ENCODE assay signal across 1 cellular context in the genomic region with DNA sequence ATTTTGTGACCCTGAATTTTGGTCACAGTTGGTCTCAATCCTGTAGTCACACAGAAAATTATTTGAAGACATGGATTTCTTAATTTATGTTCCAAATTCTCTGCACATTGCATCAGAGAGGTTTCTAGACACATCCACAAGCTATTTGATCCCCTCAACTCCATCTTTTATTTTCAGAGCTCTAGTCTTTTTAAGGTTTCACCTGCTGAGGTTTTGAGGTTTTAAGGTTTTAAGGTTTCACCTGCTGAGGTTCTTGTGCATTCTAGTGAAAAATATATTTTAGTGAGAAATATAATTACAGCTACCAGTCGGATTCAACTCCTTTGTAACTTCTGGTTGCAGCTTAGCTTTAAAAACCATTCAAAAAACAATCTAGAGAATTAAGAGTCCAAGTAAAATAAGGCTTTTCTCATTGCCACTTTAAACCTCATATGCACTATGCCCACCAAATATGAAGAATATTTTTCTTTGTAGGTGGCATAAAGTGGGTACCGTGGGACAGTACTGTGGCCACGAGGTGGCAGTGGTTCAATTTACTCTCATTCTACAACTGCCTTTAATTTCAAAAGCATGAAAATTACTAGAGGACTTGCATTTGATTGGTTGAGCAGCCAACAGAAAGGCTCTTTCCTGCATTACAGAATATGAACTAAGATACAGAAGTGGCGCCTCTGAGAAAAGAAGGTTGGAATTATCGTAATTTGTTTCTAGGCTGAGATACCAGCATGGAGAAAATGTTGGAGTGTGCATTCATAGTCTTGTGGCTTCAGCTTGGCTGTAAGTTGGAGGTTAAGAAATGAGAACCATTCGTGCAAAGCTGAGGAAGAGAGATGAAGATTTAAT.
TF ChIP-seq lines count a peak whose summit lies in the region.

No MANE protein-coding gene starts in this region.

TF ChIP-seq in HCT116, 20 proteins besides CTCF, POLR2A, EP300 and RAD21 (continued from another document):
- TF ChIP-seq, protein P1, sequence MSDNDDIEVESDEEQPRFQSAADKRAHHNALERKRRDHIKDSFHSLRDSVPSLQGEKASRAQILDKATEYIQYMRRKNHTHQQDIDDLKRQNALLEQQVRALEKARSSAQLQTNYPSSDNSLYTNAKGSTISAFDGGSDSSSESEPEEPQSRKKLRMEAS (IDR thresholded peaks at IDR 0.05) = no peak
- TF ChIP-seq YY1 (IDR thresholded peaks at IDR 0.05; ENCODE audit: extremely low read depth, insufficient replicate concordance, low read depth, low read length) = no peak
- TF ChIP-seq JUND (IDR thresholded peaks at IDR 0.05) = no peak
- no peak for TF ChIP-seq SRF (IDR thresholded peaks at IDR 0.05; ENCODE audit: low read depth)
- no peak for TF ChIP-seq FOSL1 (IDR thresholded peaks at IDR 0.05; ENCODE audit: low read depth)
- no peak for TF ChIP-seq SIN3A (IDR thresholded peaks at IDR 0.05; ENCODE audit: low read depth)
- TF ChIP-seq, protein P2, sequence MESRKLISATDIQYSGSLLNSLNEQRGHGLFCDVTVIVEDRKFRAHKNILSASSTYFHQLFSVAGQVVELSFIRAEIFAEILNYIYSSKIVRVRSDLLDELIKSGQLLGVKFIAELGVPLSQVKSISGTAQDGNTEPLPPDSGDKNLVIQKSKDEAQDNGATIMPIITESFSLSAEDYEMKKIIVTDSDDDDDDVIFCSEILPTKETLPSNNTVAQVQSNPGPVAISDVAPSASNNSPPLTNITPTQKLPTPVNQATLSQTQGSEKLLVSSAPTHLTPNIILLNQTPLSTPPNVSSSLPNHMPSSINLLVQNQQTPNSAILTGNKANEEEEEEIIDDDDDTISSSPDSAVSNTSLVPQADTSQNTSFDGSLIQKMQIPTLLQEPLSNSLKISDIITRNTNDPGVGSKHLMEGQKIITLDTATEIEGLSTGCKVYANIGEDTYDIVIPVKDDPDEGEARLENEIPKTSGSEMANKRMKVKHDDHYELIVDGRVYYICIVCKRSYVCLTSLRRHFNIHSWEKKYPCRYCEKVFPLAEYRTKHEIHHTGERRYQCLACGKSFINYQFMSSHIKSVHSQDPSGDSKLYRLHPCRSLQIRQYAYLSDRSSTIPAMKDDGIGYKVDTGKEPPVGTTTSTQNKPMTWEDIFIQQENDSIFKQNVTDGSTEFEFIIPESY (IDR thresholded peaks at IDR 0.05; ENCODE audit: extremely low read depth, insufficient replicate concordance, low read length) = no peak
